8 cellular contexts compared by ENCODE assay signal in the genomic region with DNA sequence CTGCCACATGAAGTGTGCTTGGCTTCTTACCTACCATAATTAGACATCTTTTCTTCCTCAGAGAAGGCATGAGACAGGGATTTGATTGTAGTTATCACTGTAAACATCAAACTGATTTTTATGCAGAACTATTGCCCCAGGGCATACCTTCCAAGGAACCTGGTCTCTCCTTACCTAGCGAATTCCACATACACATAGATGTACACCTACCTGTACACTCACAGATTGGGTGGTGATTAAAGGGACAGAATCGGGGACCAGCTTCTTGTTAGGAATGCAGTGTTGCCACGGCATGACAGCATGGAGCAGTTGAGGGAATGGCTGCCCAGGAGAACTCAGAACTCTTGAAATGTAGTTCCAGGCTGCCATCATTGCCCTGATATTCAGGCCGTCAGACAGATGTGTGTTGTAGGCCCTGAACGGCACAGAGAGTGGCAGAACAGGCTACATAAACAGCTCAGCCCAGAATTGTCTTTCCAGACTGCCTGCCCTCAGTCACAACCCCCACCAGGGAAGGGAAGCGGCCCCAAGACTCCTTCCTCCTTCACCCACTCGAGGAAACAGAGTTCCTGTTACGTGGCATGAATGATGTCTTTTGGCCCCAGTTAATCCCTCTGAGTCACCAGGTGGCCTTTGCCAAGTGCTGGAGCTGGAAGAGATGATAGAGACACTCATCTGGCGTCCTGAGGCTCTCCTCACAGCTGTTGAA. TPM values are rescaled to one million over a fixed set of nuclear protein-coding genes. Genes with fewer than 3 reads are reported as not detected.
DNase-seq lines count a peak whose midpoint lies in the region; ATAC-seq, FAIRE-seq and TF ChIP-seq lines count a peak whose summit lies in the region.

No MANE protein-coding gene starts in this region.

- CTCF ChIA-PET in RWPE1 (lab: Yijun Ruan, JAX) = interaction anchor here (0.5 to 2.4 kb wide), 10 partner anchors 9 to 197 kb away, joined by 3 to 14 read pairs (median 4); no protein-coding TSS in a partner anchor

- peaks cover 6 to 20% (median 8%) of the 10 kb centered on the region in 3 donors for H3K4me1 ChIP-seq in pancreas

- WGBS in pancreas, 2 donors = 55 to 61% methylated on average over 9 of the region's 9 CpGs

- peak; percentile 98 for DNase-seq in EL
- peak; percentile 84 for DNase-seq in RWPE1 (ENCODE audit: low spot score)
- peak; percentile 92 for DNase-seq in fibroblast of the conjunctiva (ENCODE audit: low read depth)
- DNase-seq in pancreas = peak in 2 of 6 donors; percentile 48 to 60
- no peak for DNase-seq in effector CD8-positive, alpha-beta T cell (lab: John Stamatoyannopoulos, UW)
- no peak for DNase-seq in NCI-H146 treated with DMSO at 0.1 percent for 48 hours (lab: John Stamatoyannopoulos, UW; ENCODE audit: unreplicated experiment)
- DNase-seq in activated CD4-positive, CD25-positive, alpha-beta regulatory T cell (lab: John Stamatoyannopoulos, UW) = no peak
- DNase-seq in NCI-H1092 (lab: John Stamatoyannopoulos, UW) = no peak

- peak; percentile 42 to 73 (median 54) for ATAC-seq in pancreas

- FAIRE-seq in pancreas (lab: Jason Lieb, UNC) = no peak

- H3K27ac ChIP-seq in RWPE1 = peak overlapping the region; percentile 97
- H3K27ac ChIP-seq in pancreas = peak overlapping the region; percentile 35 to 84 (median 78)

- no peaks in the 10 kb centered on the region for H3K9me3 ChIP-seq in pancreas

- peaks cover 0 to 11% (median 0%) of the 10 kb centered on the region in 3 donors for H3K36me3 ChIP-seq in pancreas

- no peak for TF ChIP-seq CTCF in RWPE1 (conservative IDR thresholded peaks at IDR 0.05; ENCODE audit: low read depth)
- TF ChIP-seq CTCF in pancreas (IDR thresholded peaks at IDR 0.05) = no peak

- H3K27me3 ChIP-seq in pancreas = no peaks in the 10 kb centered on the region

- intact Hi-C loops in pancreas (cut with DNase I) = loop anchor here in 2 of 3 donors (5.0 to 10.0 kb wide), 2 partner anchors 96 to 193 kb away; a partner anchor contains a TSS

- POLR2A ChIA-PET in RWPE1 (lab: Yijun Ruan, JAX; ENCODE audit: low non-redundant PET) = interaction anchor here (1.5 kb wide), 1 partner anchor 95 kb away, joined by 4 read pairs; a partner anchor contains a TSS

- H3K4me3 ChIP-seq in pancreas = no peak overlapping the region

RNA-seq across cellular contexts. Expression of a gene that starts 17.8 kb away (rescaled TPM):
- 10 to 100 TPM; 17.6 to 33.8 (median 25.6) TPM for total RNA-seq in pancreas
- 10 to 100 TPM; 51.6 to 52.6 TPM for polyA plus RNA-seq in pancreas

RNA-seq across cellular contexts. Expression of a gene that starts 34.5 kb away (rescaled TPM):
- total RNA-seq in pancreas = 1 to 10 TPM in 2 of 6 donors, under 1 TPM in 4; 0.32 to 1.3 (median 0.74) TPM
- polyA plus RNA-seq in pancreas = 1 to 10 TPM; 3.5 TPM

RNA-seq across cellular contexts. Expression of a gene that starts 43.7 kb away (rescaled TPM):
- total RNA-seq in pancreas = 10 to 100 TPM; 32.3 to 63.5 (median 52.3) TPM
- polyA plus RNA-seq in pancreas = 100 to 1,000 TPM; 135 to 152 TPM

RNA-seq across cellular contexts. Expression of a gene that starts 48.7 kb away (rescaled TPM):
- total RNA-seq in pancreas = 10 to 100 TPM; 18.6 to 26.7 (median 22.9) TPM
- 10 to 100 TPM; 31.9 to 44.5 TPM for polyA plus RNA-seq in pancreas

RNA-seq across cellular contexts. Expression of a gene that starts 59.3 kb away (rescaled TPM):
- 1 to 10 TPM; 1.0 to 2.7 (median 2.0) TPM for total RNA-seq in pancreas
- polyA plus RNA-seq in pancreas = 1 to 10 TPM; 3.9 to 7.0 TPM

Comparison
In these comparisons a context has a peak if more than half of its experiments do, and no peak if none do; other contexts are left out.
1. DNase-seq: peak in EL (single experiment), RWPE1 (single experiment) and fibroblast of the conjunctiva (single experiment); none in effector CD8-positive, alpha-beta T cell (single experiment), NCI-H146 treated with DMSO at 0.1 percent for 48 hours (single experiment), activated CD4-positive, CD25-positive, alpha-beta regulatory T cell (0 of 4) and NCI-H1092 (single experiment).